In the genomic region with DNA sequence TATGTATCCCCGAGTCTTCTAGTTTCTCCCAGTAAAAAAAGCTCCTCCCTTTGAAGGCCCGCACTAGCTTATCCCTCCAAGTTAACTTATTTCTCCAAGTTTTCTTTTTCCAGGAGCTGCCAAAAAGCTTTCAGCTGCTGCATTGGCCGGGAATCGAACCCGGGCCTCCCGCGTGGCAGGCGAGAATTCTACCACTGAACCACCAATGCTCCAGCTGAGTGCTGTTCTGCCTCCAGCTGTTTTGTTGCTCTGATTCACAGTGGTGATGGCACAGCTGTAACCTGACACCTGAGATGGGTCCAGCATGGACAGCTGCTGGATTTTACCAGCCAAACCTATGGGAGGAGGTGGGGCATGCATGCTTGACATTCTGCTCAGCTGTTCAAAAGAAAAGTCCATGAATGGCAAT, we compare ENCODE assay signal across 10 cellular contexts. TPM values are rescaled to one million over a fixed set of nuclear protein-coding genes. Genes with fewer than 3 reads are reported as not detected.
DNase-seq lines count a peak whose midpoint lies in the region; ATAC-seq and TF ChIP-seq lines count a peak whose summit lies in the region.
"Had no signal": no experiment of that assay in that cellular context is flagged by ENCODE, and none has a peak within 500 bp of the region (broad histone marks: within the 10 kb centered on the region; RNA-seq: fewer than 3 reads in every experiment).

No MANE protein-coding gene starts in this region.

- H3K9me3 ChIP-seq in HCT116 (ENCODE audit: control insufficient read depth in 1 of 2, insufficient read depth in 1 of 2, low read depth in 1 of 2, low read length in 2 of 2) = no peaks in the 10 kb centered on the region; a peak in 1 of 4 replicates
- H3K9me3 ChIP-seq in RWPE2 (ENCODE audit: severe bottlenecking) = no peaks in the 10 kb centered on the region
- H3K9me3 ChIP-seq in sigmoid colon = no peaks in the 10 kb centered on the region
- H3K9me3 ChIP-seq: suprapubic skin had no signal

- no peak overlapping the region for H3K4me2 ChIP-seq in HCT116 (ENCODE audit: low read length)

- no peak overlapping the region for H3K27ac Mint-ChIP-seq in activated CD8-positive, alpha-beta memory T cell treated with anti-CD3 and anti-CD28 coated beads, Interleukin-2, amount 10 ng/mL, durations not matched to agents 7 days and 5 days
- H3K27ac Mint-ChIP-seq: IgD-negative memory B cell had no signal

- 75 to 83% methylated on average over 8 of the region's 8 CpGs for WGBS in sigmoid colon, 2 donors

- CTCF ChIA-PET in HCT116 (lab: Charles Lee) = interaction anchor here (0.9 kb wide), 1 partner anchor 11 kb away, joined by 4 read pairs; no protein-coding TSS in a partner anchor
- CTCF ChIA-PET in activated CD8-positive, alpha-beta memory T cell treated with anti-CD3 and anti-CD28 coated beads, Interleukin-2, amount 10 ng/mL, durations not matched to agents 7 days and 5 days (lab: Charles Lee) = no interaction called here

- H2AFZ ChIP-seq in HCT116 (ENCODE audit: low read depth, low read length, poor library complexity, severe bottlenecking) = no peak overlapping the region

- intact Hi-C loops in HCT116 (cut with micrococcal nuclease) = loop anchor here (2.0 kb wide), 1 partner anchor 580 kb away; a partner anchor contains a TSS
- intact Hi-C loops in sigmoid colon (cut with DNase I) = loop anchor here (10.0 kb wide), 1 partner anchor 254 kb away; a partner anchor contains a TSS

- H3K4me1 ChIP-seq in HCT116 (ENCODE audit: control insufficient read depth in 1 of 2, insufficient read depth in 2 of 2, low read length in 2 of 2) (peaks cover 0 to 11% of the 10 kb centered on the region in 2 experiments; a peak in 3 of 4 replicates), RWPE2 (ENCODE audit: insufficient read depth, poor library complexity, severe bottlenecking) (peaks cover 3% of the 10 kb centered on the region), sigmoid colon (peaks cover 0 to 24% (median 23%) of the 10 kb centered on the region in 4 donors)
- H3K4me1 ChIP-seq: suprapubic skin had no signal

- DNase-seq in HCT116 (ENCODE audit: low read depth, low spot score) = peak; percentile 81
- DNase-seq in RWPE2 (ENCODE audit: low spot score) = no peak
- DNase-seq in foreskin fibroblast = peak; percentile 85 to 94
- DNase-seq in sigmoid colon = peak; percentile 85
- DNase-seq in NCI-H1436 treated with DMSO at 0.1 percent for 48 hours (lab: John Stamatoyannopoulos, UW) = no peak
- no peak for DNase-seq in activated CD8-positive, alpha-beta memory T cell treated with anti-CD3 and anti-CD28 coated beads, Interleukin-2, amount 10 ng/mL, durations not matched to agents 7 days and 5 days
- no peak for DNase-seq in middle frontal gyrus (ENCODE audit: extremely low spot score, low spot score)

- ATAC-seq in HCT116 (peak; percentile 93), RWPE2 (ENCODE audit: low read depth) (peak; percentile 96), GM21737 (IDR thresholded peaks at IDR 0.05; ENCODE audit: unreplicated experiment) (no peak)
- no peak for ATAC-seq in activated CD8-positive, alpha-beta memory T cell treated with anti-CD3 and anti-CD28 coated beads, Interleukin-2, amount 10 ng/mL, durations not matched to agents 7 days and 5 days

- H3K36me3 Mint-ChIP-seq in activated CD8-positive, alpha-beta memory T cell treated with anti-CD3 and anti-CD28 coated beads, Interleukin-2, amount 10 ng/mL, durations not matched to agents 7 days and 5 days = peaks cover 39% of the 10 kb centered on the region

- no peak for TF ChIP-seq RAD21 in HCT116 (IDR thresholded peaks at IDR 0.05; ENCODE audit: low read depth)

- H3K27ac ChIP-seq in HCT116 (ENCODE audit: low read depth, low read length) = no peak overlapping the region
- H3K27ac ChIP-seq in RWPE2 (ENCODE audit: poor library complexity, severe bottlenecking) = no peak overlapping the region
- H3K27ac ChIP-seq in sigmoid colon = peak overlapping the region; percentile 49 to 69 (median 58)
- H3K27ac ChIP-seq: suprapubic skin had no signal

- no peak for TF ChIP-seq CTCF in HCT116 (IDR thresholded peaks at IDR 0.05 in 2 of 3, conservative IDR thresholded peaks at IDR 0.05 in 1 of 3; ENCODE audit: borderline replicate concordance in 1 of 3, insufficient read depth in 1 of 3, low read depth in 2 of 3, low read length in 2 of 3)
- no peak for TF ChIP-seq CTCF in RWPE2 (IDR thresholded peaks at IDR 0.05; ENCODE audit: poor library complexity, severe bottlenecking)
- TF ChIP-seq CTCF in foreskin fibroblast (IDR thresholded peaks at IDR 0.05; ENCODE audit: low read depth, low read length) = no peak
- no peak for TF ChIP-seq CTCF in sigmoid colon (IDR thresholded peaks at IDR 0.05)

- H3K9me3 Mint-ChIP-seq in activated CD8-positive, alpha-beta memory T cell treated with anti-CD3 and anti-CD28 coated beads, Interleukin-2, amount 10 ng/mL, durations not matched to agents 7 days and 5 days (ENCODE audit: low read depth) = no peaks in the 10 kb centered on the region
- H3K9me3 Mint-ChIP-seq: IgD-negative memory B cell had no signal

- RAD21 ChIA-PET in HCT116 (lab: Charles Lee; ENCODE audit: low non-redundant PET in 1 of 2, low total read pairs in 2 of 2, uncharacterized antibody in 2 of 2, unreplicated experiment in 2 of 2) = no interaction called here

- no peaks in the 10 kb centered on the region for H3K79me2 ChIP-seq in HCT116 (ENCODE audit: insufficient read depth, low read length)

- H3K4me3 ChIP-seq in HCT116 (replicated peaks in 1 of 2; ENCODE audit: low read depth in 1 of 2, low read length in 2 of 2) (no peak overlapping the region), RWPE2 (ENCODE audit: severe bottlenecking) (no peak overlapping the region), foreskin fibroblast (ENCODE audit: low read depth in 1 of 2, low read length in 2 of 2) (no peak overlapping the region), sigmoid colon (no peak overlapping the region)
- H3K4me3 ChIP-seq: suprapubic skin had no signal

- H3K9me2 ChIP-seq in HCT116 (ENCODE audit: insufficient read depth) = no peaks in the 10 kb centered on the region

- TF ChIP-seq POLR2A in HCT116 (IDR thresholded peaks at IDR 0.05; ENCODE audit: borderline replicate concordance, extremely low read depth, insufficient read depth, insufficient read length) = no peak
- TF ChIP-seq POLR2A in sigmoid colon (IDR thresholded peaks at IDR 0.05) = no peak

- POLR2A ChIA-PET in HCT116 (lab: Charles Lee) = interaction anchor here (1.2 kb wide), 1 partner anchor 705 kb away, joined by 3 read pairs; no protein-coding TSS in a partner anchor

- BruUV-seq in HCT116 (replicated peaks; lab: Mats Ljungman, UMichigan) = no TSS peak

- no peaks in the 10 kb centered on the region for H3K4me1 Mint-ChIP-seq in activated CD8-positive, alpha-beta memory T cell treated with anti-CD3 and anti-CD28 coated beads, Interleukin-2, amount 10 ng/mL, durations not matched to agents 7 days and 5 days
- H3K4me1 Mint-ChIP-seq: IgD-negative memory B cell had no signal

- no peak for TF ChIP-seq EP300 in sigmoid colon (IDR thresholded peaks at IDR 0.05)

- H3K9ac ChIP-seq in HCT116 (ENCODE audit: low read length) = no peak overlapping the region

- no peak overlapping the region for H3K4me3 Mint-ChIP-seq in activated CD8-positive, alpha-beta memory T cell treated with anti-CD3 and anti-CD28 coated beads, Interleukin-2, amount 10 ng/mL, durations not matched to agents 7 days and 5 days
- H3K4me3 Mint-ChIP-seq: IgD-negative memory B cell had no signal

- no peaks in the 10 kb centered on the region for H3K27me3 ChIP-seq in HCT116 (ENCODE audit: insufficient read depth, low read length)
- H3K27me3 ChIP-seq in RWPE2 (ENCODE audit: insufficient read depth, poor library complexity, severe bottlenecking) = no peaks in the 10 kb centered on the region
- no peaks in the 10 kb centered on the region for H3K27me3 ChIP-seq in sigmoid colon
- H3K27me3 ChIP-seq: suprapubic skin had no signal

- H4K20me1 ChIP-seq in HCT116 (ENCODE audit: insufficient read depth) = peaks cover 5% of the 10 kb centered on the region; the same call in 1 of the 2 replicates

- H3K27me3 Mint-ChIP-seq in activated CD8-positive, alpha-beta memory T cell treated with anti-CD3 and anti-CD28 coated beads, Interleukin-2, amount 10 ng/mL, durations not matched to agents 7 days and 5 days = no peaks in the 10 kb centered on the region
- H3K27me3 Mint-ChIP-seq: IgD-negative memory B cell had no signal

- H3K36me3 ChIP-seq in HCT116 (ENCODE audit: control insufficient read depth in 1 of 2, insufficient read depth in 2 of 2, low read length in 2 of 2) (peaks cover 25 to 30% of the 10 kb centered on the region in 2 experiments), RWPE2 (ENCODE audit: low read depth) (peaks cover 63% of the 10 kb centered on the region), sigmoid colon (peaks cover 15 to 50% (median 33%) of the 10 kb centered on the region in 4 donors)

TF ChIP-seq in HCT116, 20 proteins besides CTCF, POLR2A, EP300 and RAD21 (continues in another document):
- TF ChIP-seq ELF1 (IDR thresholded peaks at IDR 0.05; ENCODE audit: borderline replicate concordance, low read depth) = no peak
- no peak for TF ChIP-seq ZNF274 (IDR thresholded peaks at IDR 0.05; ENCODE audit: low read depth, low read length)
- TF ChIP-seq YY1 (IDR thresholded peaks at IDR 0.05; ENCODE audit: extremely low read depth, insufficient replicate concordance, low read depth, low read length) = peak; percentile 73
- TF ChIP-seq, protein P1, sequence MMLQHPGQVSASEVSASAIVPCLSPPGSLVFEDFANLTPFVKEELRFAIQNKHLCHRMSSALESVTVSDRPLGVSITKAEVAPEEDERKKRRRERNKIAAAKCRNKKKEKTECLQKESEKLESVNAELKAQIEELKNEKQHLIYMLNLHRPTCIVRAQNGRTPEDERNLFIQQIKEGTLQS (IDR thresholded peaks at IDR 0.05) = peak; percentile 98
- TF ChIP-seq, protein P2, sequence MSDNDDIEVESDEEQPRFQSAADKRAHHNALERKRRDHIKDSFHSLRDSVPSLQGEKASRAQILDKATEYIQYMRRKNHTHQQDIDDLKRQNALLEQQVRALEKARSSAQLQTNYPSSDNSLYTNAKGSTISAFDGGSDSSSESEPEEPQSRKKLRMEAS (IDR thresholded peaks at IDR 0.05) = peak; percentile 84
- no peak for TF ChIP-seq CEBPB (IDR thresholded peaks at IDR 0.05; ENCODE audit: low read depth)
- peak; percentile 59 for TF ChIP-seq SP1 (IDR thresholded peaks at IDR 0.05; ENCODE audit: low read depth)
- peak; percentile 47; the same call in 1 of the 2 replicates for TF ChIP-seq SRF (IDR thresholded peaks at IDR 0.05; ENCODE audit: low read depth)
- peak; percentile 80 for TF ChIP-seq SIN3A (IDR thresholded peaks at IDR 0.05; ENCODE audit: low read depth)

RNA-seq across cellular contexts. Expression of a gene that starts 22.1 kb away (rescaled TPM):
- 35.3 TPM for total RNA-seq in HCT116 (2021; ENCODE audit: unreplicated experiment)
- polyA plus RNA-seq in HCT116 (2012) = 22.8 and 29.2 TPM in 2 replicates
- total RNA-seq in sigmoid colon = 10 to 100 TPM; 18.4 to 36.0 (median 21.2) TPM
- polyA plus RNA-seq in sigmoid colon = 10 to 100 TPM; 16.8 to 36.2 (median 22.9) TPM
- 10 to 100 TPM; 36.2 to 38.6 TPM for total RNA-seq in activated CD8-positive, alpha-beta memory T cell treated with anti-CD3 and anti-CD28 coated beads, Interleukin-2, amount 10 ng/mL, durations not matched to agents 7 days and 5 days

Comparison
In these comparisons a context has a peak if more than half of its experiments do, and no peak if none do; other contexts are left out.
1. ATAC-seq: peak in HCT116 (single experiment) and RWPE2 (single experiment); none in activated CD8-positive, alpha-beta memory T cell treated with anti-CD3 and anti-CD28 coated beads, Interleukin-2, amount 10 ng/mL, durations not matched to agents 7 days and 5 days (single experiment) and GM21737 (single experiment).
2. DNase-seq: peak in HCT116 (single experiment), foreskin fibroblast (2 of 2) and sigmoid colon (single experiment); none in RWPE2 (single experiment), NCI-H1436 treated with DMSO at 0.1 percent for 48 hours (single experiment), activated CD8-positive, alpha-beta memory T cell treated with anti-CD3 and anti-CD28 coated beads, Interleukin-2, amount 10 ng/mL, durations not matched to agents 7 days and 5 days (single experiment) and middle frontal gyrus (single experiment).
3. H3K27ac ChIP-seq: peak in sigmoid colon (4 of 4); none in HCT116 (single experiment) and RWPE2 (single experiment).